ENCODE assay signal across 21 cellular contexts in genomic region chrX:475926-476723, GRCh38.
DNase-seq lines count a peak whose midpoint lies in the region; ATAC-seq, FAIRE-seq and TF ChIP-seq lines count a peak whose summit lies in the region.
"Had no signal": no experiment of that assay in that cellular context is flagged by ENCODE, and none has a peak within 500 bp of the region (broad histone marks: within the 10 kb centered on the region; RNA-seq: fewer than 3 reads in every experiment).

No MANE protein-coding gene starts in this region.

- intact Hi-C loops in K562 (cut with micrococcal nuclease) = no loop called here

- H3K9me1 ChIP-seq in K562 (ENCODE audit: control insufficient read depth, insufficient read depth, low read length) = no peaks in the 10 kb centered on the region

- H3K4me1 ChIP-seq in K562 (replicated peaks in 1 of 2; ENCODE audit: control insufficient read depth in 2 of 2, insufficient read depth in 2 of 2, low read length in 2 of 2) = no peaks in the 10 kb centered on the region; a peak in 1 of 5 replicates
- H3K4me1 ChIP-seq: breast epithelium had no signal

- no TSS peak for BruUV-seq in K562 (replicated peaks; lab: Mats Ljungman, UMichigan)

- H4K20me1 ChIP-seq in K562 (replicated peaks; ENCODE audit: control insufficient read depth, insufficient read depth, low read length) = no peaks in the 10 kb centered on the region

- peaks cover 9% of the 10 kb centered on the region for H3K27me3 Mint-ChIP-seq in HFFc6 (ENCODE audit: insufficient read depth)
- H3K27me3 Mint-ChIP-seq in neural crest cell (ENCODE audit: low read depth) = peaks cover 4% of the 10 kb centered on the region
- H3K27me3 Mint-ChIP-seq in stimulated activated naive CD8-positive, alpha-beta T cell treated with anti-CD3 and anti-CD28 coated beads, Interleukin-15, amount 100 ng/mL, for 72 hours = no peaks in the 10 kb centered on the region
- H3K27me3 Mint-ChIP-seq: CD4-positive, alpha-beta T cell had no signal

- H3K4me3 Mint-ChIP-seq in HFFc6 (no peak overlapping the region), neural crest cell (no peak overlapping the region)
- no peak overlapping the region for H3K4me3 Mint-ChIP-seq in stimulated activated naive CD8-positive, alpha-beta T cell treated with anti-CD3 and anti-CD28 coated beads, Interleukin-15, amount 100 ng/mL, for 72 hours
- H3K4me3 Mint-ChIP-seq: CD4-positive, alpha-beta T cell; IgD-negative memory B cell; naive B cell had no signal

- no peak overlapping the region for H3K4me3 ChIP-seq in K562
- H3K4me3 ChIP-seq: breast epithelium had no signal

- no peak overlapping the region; a peak in 1 of 4 replicates for H3K9ac ChIP-seq in K562 (ENCODE audit: insufficient read depth in 1 of 2, low read depth in 2 of 2, low read length in 2 of 2)

- H3K36me3 ChIP-seq in K562 (ENCODE audit: control insufficient read depth, insufficient read depth, low read length) = no peaks in the 10 kb centered on the region
- H3K36me3 ChIP-seq: breast epithelium had no signal

- H3K4me1 Mint-ChIP-seq in HFFc6 (ENCODE audit: low read depth) (peaks cover 28% of the 10 kb centered on the region), neural crest cell (peaks cover 17% of the 10 kb centered on the region)
- no peaks in the 10 kb centered on the region for H3K4me1 Mint-ChIP-seq in stimulated activated naive CD8-positive, alpha-beta T cell treated with anti-CD3 and anti-CD28 coated beads, Interleukin-15, amount 100 ng/mL, for 72 hours
- H3K4me1 Mint-ChIP-seq: naive B cell had no signal

- no peak overlapping the region for H3K27ac ChIP-seq in K562 (ENCODE audit: extremely low read depth, low read depth, low read length)
- H3K27ac ChIP-seq: breast epithelium had no signal

- no peak for TF ChIP-seq POLR2A in K562 (conservative IDR thresholded peaks at IDR 0.05)

- H3K9me3 Mint-ChIP-seq in HFFc6 (peaks cover 32% of the 10 kb centered on the region), neural crest cell (peaks cover 2% of the 10 kb centered on the region)
- H3K9me3 Mint-ChIP-seq in stimulated activated naive CD8-positive, alpha-beta T cell treated with anti-CD3 and anti-CD28 coated beads, Interleukin-15, amount 100 ng/mL, for 72 hours = peaks cover 0 to 5% of the 10 kb centered on the region in 2 donors

- in situ Hi-C loops in Caki2 (cut with HindIII; ENCODE audit: low pct_unique_long_range_greater_than_20kb, low sequenced_read_pairs) = no loop called here
- in situ Hi-C loops in K562 (cut with MboI) = no loop called here

- FAIRE-seq in K562 (lab: Jason Lieb, UNC) = no peak
- FAIRE-seq: endothelial cell of umbilical vein, islet of Langerhans, TTC549 had no signal

- H3K9me3 ChIP-seq in K562 (replicated peaks; ENCODE audit: control insufficient read depth, insufficient read depth, low read depth, low read length) = no peaks in the 10 kb centered on the region

- TF ChIP-seq CTCF in HFFc6 (IDR thresholded peaks at IDR 0.05) (no peak), K562 (IDR thresholded peaks at IDR 0.05 in 2 of 3, conservative IDR thresholded peaks at IDR 0.05 in 1 of 3; ENCODE audit: insufficient read depth in 2 of 3, low read depth in 1 of 3, low read length in 3 of 3) (no peak), neural crest cell (conservative IDR thresholded peaks at IDR 0.05) (no peak)

- no peak for TF ChIP-seq EP300 in K562 (IDR thresholded peaks at IDR 0.05; ENCODE audit: low read length)

- H3K27ac Mint-ChIP-seq in HFFc6 = peak overlapping the region; percentile 24; the same call in 1 of the 2 replicates
- H3K27ac Mint-ChIP-seq in neural crest cell (ENCODE audit: unreplicated experiment) = peak overlapping the region; percentile 87
- H3K27ac Mint-ChIP-seq in stimulated activated naive CD8-positive, alpha-beta T cell treated with anti-CD3 and anti-CD28 coated beads, Interleukin-15, amount 100 ng/mL, for 72 hours = no peak overlapping the region
- H3K27ac Mint-ChIP-seq: CD4-positive, alpha-beta T cell; IgD-negative memory B cell; naive B cell had no signal

- H3K27me3 ChIP-seq in K562 (ENCODE audit: control insufficient read depth in 2 of 2, insufficient read depth in 2 of 2, low read length in 2 of 2) = peaks cover 0 to 28% of the 10 kb centered on the region in 2 experiments; a peak in 3 of 5 replicates
- H3K27me3 ChIP-seq: breast epithelium had no signal

- no peak overlapping the region for H3K4me2 ChIP-seq in K562 (ENCODE audit: insufficient read depth, low read length)

- H3K79me2 ChIP-seq in K562 (ENCODE audit: control insufficient read depth, insufficient read depth, low read length) = no peaks in the 10 kb centered on the region

- WGBS in K562 (ENCODE audit: insufficient coverage, low coverage, missing lambda C conversion rate) = 1% methylated on average over 32 of the region's 36 CpGs

- POLR2A ChIA-PET in K562 (lab: Yijun Ruan, JAX) = no interaction called here

- ATAC-seq in K562 = 0 out of 3 replicates have a peak, but pooled peaks have one; percentile 26
- no peak for ATAC-seq in stimulated activated naive CD8-positive, alpha-beta T cell treated with anti-CD3 and anti-CD28 coated beads, Interleukin-15, amount 100 ng/mL, for 72 hours

- CTCF ChIA-PET in K562 (lab: Yijun Ruan, JAX; ENCODE audit: low intra/inter-chr PET ratio) = no interaction called here

- no peak overlapping the region for H2AFZ ChIP-seq in K562 (ENCODE audit: low read depth, low read length)

- DNase-seq in Caki2 (ENCODE audit: low read depth) (peak; percentile 64), HFFc6 (no peak), K562 (ENCODE audit: extremely low read depth in 1 of 4, low spot score in 3 of 4) (peak in 2 of 4 experiments; percentile 13 to 32), neural crest cell (ENCODE audit: low read depth, low spot score) (no peak), NCI-H446 treated with DMSO at 0.1 percent for 48 hours (lab: John Stamatoyannopoulos, UW) (no peak), HuH-7 (ENCODE audit: low spot score) (no peak)
- DNase-seq in activated CD8-positive, alpha-beta memory T cell treated with anti-CD3 and anti-CD28 coated beads, Interleukin-2, amount 50 U/mL, for 4 hours = no peak
- no peak for DNase-seq in stimulated activated naive CD8-positive, alpha-beta T cell treated with anti-CD3 and anti-CD28 coated beads, Interleukin-15, amount 100 ng/mL, for 72 hours
- DNase-seq: activated CD4-positive, alpha-beta T cell treated with anti-CD3 and anti-CD28 coated beads for 4 hours; activated effector memory CD4-positive, alpha-beta T cell treated with Interleukin-2 at 50 U/mL for 16 hours; CD4-positive, alpha-beta T cell; naive B cell; NCI-H2029; NCI-H524; stimulated activated CD4-positive, alpha-beta T cell treated with anti-CD3 and anti-CD28 coated beads, Interleukin-4, amount 100 ng/mL, for 1 hour; substantia nigra had no signal

- H3K36me3 Mint-ChIP-seq in HFFc6 (ENCODE audit: low read depth) = peaks cover 23% of the 10 kb centered on the region
- no peaks in the 10 kb centered on the region for H3K36me3 Mint-ChIP-seq in neural crest cell (ENCODE audit: low read depth)
- H3K36me3 Mint-ChIP-seq: IgD-negative memory B cell had no signal

- TF ChIP-seq RAD21 in K562 (CRISPR knock-in tag; conservative IDR thresholded peaks at IDR 0.05 in 1 of 2, IDR thresholded peaks at IDR 0.05 in 1 of 2) = no peak

TF ChIP-seq in K562, 482 proteins besides CTCF, POLR2A, EP300 and RAD21 (continues in another document):
- TF ChIP-seq SPI1 (IDR thresholded peaks at IDR 0.05; ENCODE audit: borderline replicate concordance, low read depth, low read length) = peak; percentile 86
- TF ChIP-seq, protein P1, sequence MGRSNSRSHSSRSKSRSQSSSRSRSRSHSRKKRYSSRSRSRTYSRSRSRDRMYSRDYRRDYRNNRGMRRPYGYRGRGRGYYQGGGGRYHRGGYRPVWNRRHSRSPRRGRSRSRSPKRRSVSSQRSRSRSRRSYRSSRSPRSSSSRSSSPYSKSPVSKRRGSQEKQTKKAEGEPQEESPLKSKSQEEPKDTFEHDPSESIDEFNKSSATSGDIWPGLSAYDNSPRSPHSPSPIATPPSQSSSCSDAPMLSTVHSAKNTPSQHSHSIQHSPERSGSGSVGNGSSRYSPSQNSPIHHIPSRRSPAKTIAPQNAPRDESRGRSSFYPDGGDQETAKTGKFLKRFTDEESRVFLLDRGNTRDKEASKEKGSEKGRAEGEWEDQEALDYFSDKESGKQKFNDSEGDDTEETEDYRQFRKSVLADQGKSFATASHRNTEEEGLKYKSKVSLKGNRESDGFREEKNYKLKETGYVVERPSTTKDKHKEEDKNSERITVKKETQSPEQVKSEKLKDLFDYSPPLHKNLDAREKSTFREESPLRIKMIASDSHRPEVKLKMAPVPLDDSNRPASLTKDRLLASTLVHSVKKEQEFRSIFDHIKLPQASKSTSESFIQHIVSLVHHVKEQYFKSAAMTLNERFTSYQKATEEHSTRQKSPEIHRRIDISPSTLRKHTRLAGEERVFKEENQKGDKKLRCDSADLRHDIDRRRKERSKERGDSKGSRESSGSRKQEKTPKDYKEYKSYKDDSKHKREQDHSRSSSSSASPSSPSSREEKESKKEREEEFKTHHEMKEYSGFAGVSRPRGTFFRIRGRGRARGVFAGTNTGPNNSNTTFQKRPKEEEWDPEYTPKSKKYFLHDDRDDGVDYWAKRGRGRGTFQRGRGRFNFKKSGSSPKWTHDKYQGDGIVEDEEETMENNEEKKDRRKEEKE (IDR thresholded peaks at IDR 0.05; ENCODE audit: borderline replicate concordance in 1 of 2, control insufficient read depth in 1 of 2, low read depth in 2 of 2, low read length in 1 of 2) = no peak
- no peak for TF ChIP-seq POLR2B (IDR thresholded peaks at IDR 0.05; ENCODE audit: low read depth, partially characterized antibody)
- TF ChIP-seq HDAC1 (IDR thresholded peaks at IDR 0.05) = no peak
- TF ChIP-seq CSDE1 (IDR thresholded peaks at IDR 0.05) = no peak
- peak; percentile 83 for TF ChIP-seq NR2C1 (IDR thresholded peaks at IDR 0.05)
- peak; percentile 87 for TF ChIP-seq NR2C1 (tag; IDR thresholded peaks at IDR 0.05)
- TF ChIP-seq, protein P2, sequence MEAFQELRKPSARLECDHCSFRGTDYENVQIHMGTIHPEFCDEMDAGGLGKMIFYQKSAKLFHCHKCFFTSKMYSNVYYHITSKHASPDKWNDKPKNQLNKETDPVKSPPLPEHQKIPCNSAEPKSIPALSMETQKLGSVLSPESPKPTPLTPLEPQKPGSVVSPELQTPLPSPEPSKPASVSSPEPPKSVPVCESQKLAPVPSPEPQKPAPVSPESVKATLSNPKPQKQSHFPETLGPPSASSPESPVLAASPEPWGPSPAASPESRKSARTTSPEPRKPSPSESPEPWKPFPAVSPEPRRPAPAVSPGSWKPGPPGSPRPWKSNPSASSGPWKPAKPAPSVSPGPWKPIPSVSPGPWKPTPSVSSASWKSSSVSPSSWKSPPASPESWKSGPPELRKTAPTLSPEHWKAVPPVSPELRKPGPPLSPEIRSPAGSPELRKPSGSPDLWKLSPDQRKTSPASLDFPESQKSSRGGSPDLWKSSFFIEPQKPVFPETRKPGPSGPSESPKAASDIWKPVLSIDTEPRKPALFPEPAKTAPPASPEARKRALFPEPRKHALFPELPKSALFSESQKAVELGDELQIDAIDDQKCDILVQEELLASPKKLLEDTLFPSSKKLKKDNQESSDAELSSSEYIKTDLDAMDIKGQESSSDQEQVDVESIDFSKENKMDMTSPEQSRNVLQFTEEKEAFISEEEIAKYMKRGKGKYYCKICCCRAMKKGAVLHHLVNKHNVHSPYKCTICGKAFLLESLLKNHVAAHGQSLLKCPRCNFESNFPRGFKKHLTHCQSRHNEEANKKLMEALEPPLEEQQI (IDR thresholded peaks at IDR 0.05) = no peak
- no peak for TF ChIP-seq RFX7 (CRISPR knock-in tag; IDR thresholded peaks at IDR 0.05)

Comparison
In these comparisons a context has a peak if more than half of its experiments do, and no peak if none do; other contexts are left out.
1. H3K27ac Mint-ChIP-seq: peak in HFFc6 (single experiment) and neural crest cell (single experiment); none in stimulated activated naive CD8-positive, alpha-beta T cell treated with anti-CD3 and anti-CD28 coated beads, Interleukin-15, amount 100 ng/mL, for 72 hours (0 of 2).